Comparison of ENCODE assay signal across 26 cellular contexts in the genomic region with DNA sequence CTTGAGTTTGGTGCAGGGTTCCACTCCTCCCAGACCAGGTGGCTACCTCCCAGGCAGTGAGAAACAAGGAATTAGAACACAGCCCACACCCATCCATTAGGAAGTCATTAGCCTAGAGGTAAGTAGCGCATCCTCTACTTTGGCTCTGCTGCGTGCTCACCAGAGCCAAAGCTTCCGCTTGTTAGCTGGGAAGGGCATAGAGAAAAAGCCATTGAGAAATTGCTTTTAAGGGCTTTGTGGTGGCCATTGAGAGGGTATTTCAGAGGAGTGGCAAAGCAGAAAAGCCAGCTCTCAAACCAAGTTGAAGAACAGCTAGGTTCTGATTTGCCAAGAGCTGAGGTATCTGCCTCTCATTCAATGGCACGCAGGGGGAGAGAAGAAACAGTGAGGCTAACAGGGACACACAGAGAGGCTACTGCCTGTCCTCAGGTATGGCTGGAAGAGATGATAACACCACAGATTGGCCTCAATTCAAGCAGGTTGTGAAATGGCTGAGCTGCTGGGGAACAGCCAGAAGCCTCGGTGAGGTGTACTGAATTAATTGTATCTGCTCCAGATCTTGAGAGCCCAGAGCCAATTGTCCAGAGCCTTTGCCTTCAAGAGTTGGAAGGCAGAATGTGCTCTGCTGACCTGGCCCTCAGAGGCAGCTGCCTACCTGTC.
"Had no signal": no experiment of that assay in that cellular context is flagged by ENCODE, and none has a peak within 500 bp of the region (broad histone marks: within the 10 kb centered on the region; RNA-seq: fewer than 3 reads in every experiment).

No MANE protein-coding gene starts in this region.

- H3K36me3 ChIP-seq: cardiac muscle cell, esophagus squamous epithelium, heart right ventricle, left ventricle myocardium inferior, right atrium auricular region, stomach, tibial artery had no signal

- ATAC-seq: heart right ventricle; naive thymus-derived CD4-positive, alpha-beta T cell; stimulated activated naive B cell treated with anti-CD40 and anti-IgM and Interleukin-4, amounts not matched to agents 10 μg/mL and 1 μg/mL and 100 μg/mL, for 72 hours had no signal

- H3K4me3 ChIP-seq: cardiac muscle cell, esophagus squamous epithelium, heart right ventricle, left ventricle myocardium inferior, right atrium auricular region, smooth muscle cell, stomach, tibial artery had no signal

- H3K4me2 ChIP-seq: smooth muscle cell had no signal

- H3K27me3 ChIP-seq: cardiac muscle cell, esophagus squamous epithelium, heart right ventricle, right atrium auricular region, stomach, tibial artery had no signal

- DNase-seq: activated CD4-positive, alpha-beta T cell treated with anti-CD3 and anti-CD28 coated beads for 4 hours; activated CD4-positive, alpha-beta T cell treated with anti-CD3 and anti-CD28 coated beads, Interleukin-2, amount 50 U/mL, for 4 hours; activated effector memory CD4-positive, alpha-beta T cell treated with Interleukin-2 at 50 U/mL for 16 hours; activated naive CD4-positive, alpha-beta T cell treated with Interleukin-2 at 50 U/mL for 16 hours; activated T-cell treated with anti-CD3 and anti-CD28 coated beads for 4 hours; anterior cingulate cortex; effector CD4-positive, alpha-beta T cell; esophagus squamous epithelium; foreskin melanocyte; heart right ventricle; kidney glomerular epithelial cell; left ventricle myocardium inferior; midbrain; naive thymus-derived CD4-positive, alpha-beta T cell; occipital lobe; stimulated activated CD4-positive, alpha-beta T cell treated with anti-CD3 and anti-CD28 coated beads, Interleukin-1b, Interleukin-23, amount 100 ng/mL, for 48 hours; stimulated activated CD4-positive, alpha-beta T cell treated with anti-CD3 and anti-CD28 coated beads, Interleukin-4, amount 100 ng/mL, for 4 hours; stimulated activated CD8-positive, alpha-beta memory T cell treated with anti-CD3 and anti-CD28 coated beads, Interleukin-4, amount 100 ng/mL, for 48 hours; stimulated activated naive B cell treated with anti-CD40 and anti-IgM and Interleukin-4, amounts not matched to agents 10 μg/mL and 1 μg/mL and 100 μg/mL, for 72 hours; stomach; tibial artery had no signal

- H2AFZ ChIP-seq: parathyroid adenoma had no signal

- H3K9ac ChIP-seq: parathyroid adenoma had no signal

- H3K27ac ChIP-seq: cardiac muscle cell, epithelial cell of prostate, esophagus squamous epithelium, heart right ventricle, left ventricle myocardium inferior, parathyroid adenoma, right atrium auricular region, stomach, tibial artery had no signal

- H3K9me3 ChIP-seq: esophagus squamous epithelium, heart right ventricle, left ventricle myocardium inferior, right atrium auricular region, stomach, tibial artery had no signal

- H3K79me2 ChIP-seq: parathyroid adenoma had no signal

- H3K4me1 ChIP-seq: heart right ventricle, left ventricle myocardium inferior, parathyroid adenoma, right atrium auricular region, stomach had no signal
